1 cellular context compared by ENCODE assay signal in the genomic region with DNA sequence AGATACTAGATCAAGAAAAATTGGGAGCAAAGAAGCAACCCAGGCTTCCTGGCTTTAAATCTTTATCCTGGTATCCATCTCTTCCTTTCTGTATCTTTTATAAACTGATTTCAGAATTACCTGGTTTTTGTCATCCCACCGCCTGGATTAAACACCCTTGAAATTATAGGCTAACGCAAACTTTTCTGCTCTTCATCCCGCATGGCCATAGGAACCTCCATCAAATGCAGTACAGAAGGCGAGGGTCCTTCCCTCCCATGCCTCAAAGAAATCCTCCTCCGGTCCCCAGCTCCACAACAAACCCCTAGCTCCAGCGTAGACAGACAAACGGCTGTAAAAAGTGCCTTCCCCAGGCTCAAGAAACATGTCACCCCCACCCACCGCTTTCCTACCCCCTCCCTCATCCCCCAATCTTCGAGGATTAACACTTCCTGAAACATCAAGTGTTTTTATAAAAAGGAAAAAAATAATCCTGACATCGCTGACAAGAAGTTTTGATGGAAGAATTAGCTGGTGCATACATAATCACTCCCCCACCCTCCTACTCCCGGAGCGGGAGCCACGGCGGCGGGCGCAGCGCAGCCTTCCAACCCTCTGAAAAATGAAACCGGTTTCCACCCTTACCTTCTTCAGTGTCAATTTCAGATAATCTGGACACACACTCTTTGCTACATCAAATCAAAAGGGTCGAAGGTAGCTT.
TF ChIP-seq lines count a peak whose summit lies in the region.

No MANE protein-coding gene starts in this region.

TF ChIP-seq in H1, 55 proteins besides CTCF, POLR2A, EP300 and RAD21:
- peak; percentile 6 for TF ChIP-seq SUZ12 (IDR thresholded peaks at IDR 0.05; ENCODE audit: low read length)
- TF ChIP-seq GTF2F1 (IDR thresholded peaks at IDR 0.05; ENCODE audit: borderline replicate concordance, low read depth, low read length) = no peak
- TF ChIP-seq RNF2 (IDR thresholded peaks at IDR 0.05; ENCODE audit: borderline replicate concordance, low read depth, low read length, missing control alignments, poor library complexity, severe bottlenecking) = peak; percentile 97
